8 cellular contexts compared by ENCODE assay signal in genomic region chr2:118122768-118123335, GRCh38. TPM values are rescaled to one million over a fixed set of nuclear protein-coding genes. Genes with fewer than 3 reads are reported as not detected.
DNase-seq lines count a peak whose midpoint lies in the region; ATAC-seq and TF ChIP-seq lines count a peak whose summit lies in the region.

No MANE protein-coding gene starts in this region.

- ATAC-seq in GM18909 (IDR thresholded peaks at IDR 0.05; ENCODE audit: poor library complexity, unreplicated experiment) (peak; percentile 94), HG02852 (IDR thresholded peaks at IDR 0.05; ENCODE audit: unreplicated experiment) (peak; percentile 91)

- H3K4me2 ChIP-seq in PC-9, result peak overlapping the region; percentile 66

- CTCF ChIA-PET in PC-9 (lab: Charles Lee), result interaction anchor here (0.6 to 1.2 kb wide), 3 partner anchors 44 to 76 kb away, joined by 3 to 4 read pairs (median 4); no protein-coding TSS in a partner anchor

- POLR2A ChIA-PET in PC-9 (lab: Charles Lee; ENCODE audit: unreplicated experiment), result interaction anchor here (0.6 to 1.2 kb wide), 4 partner anchors 34 to 64 kb away, joined by 3 to 21 read pairs (median 6); partner anchors contain the start of gene INSIG2

- no peak overlapping the region for H2AFZ ChIP-seq in PC-9

- 0 out of 2 replicates have a peak, but pooled peaks cover 8% of the 10 kb centered on the region for H3K36me3 ChIP-seq in PC-9 (ENCODE audit: low read depth)

- intact Hi-C loops in PC-9 (cut with micrococcal nuclease; ENCODE audit: unreplicated experiment), result loop anchor here (1.0 kb wide), 6 partner anchors 10 to 77 kb away; partner anchors contain the start of gene INSIG2
- intact Hi-C loops in posterior vena cava (cut with DNase I), result loop anchor here in 1 of 2 donors (10.0 kb wide), 1 partner anchor 62 kb away; no protein-coding TSS in a partner anchor

- TF ChIP-seq CTCF in PC-9 (conservative IDR thresholded peaks at IDR 0.05), result no peak; the same call in 1 of the 2 replicates

- peak overlapping the region; percentile 99 for H3K27ac ChIP-seq in PC-9

- H3F3A ChIP-seq in PC-9 (ENCODE audit: insufficient read depth, low read depth), result peaks cover 44% of the 10 kb centered on the region

- H3K4me1 ChIP-seq in PC-9 (replicated peaks; ENCODE audit: insufficient read depth), result peaks cover 63% of the 10 kb centered on the region

- H3K4me3 ChIP-seq in PC-9, result peak overlapping the region; percentile 12; the same call in 1 of the 2 replicates

- no peaks in the 10 kb centered on the region for H3K79me2 ChIP-seq in PC-9 (ENCODE audit: low read depth)

- peaks cover 4% of the 10 kb centered on the region; the same call in 1 of the 2 replicates for H3K9me3 ChIP-seq in PC-9 (ENCODE audit: insufficient read depth, low read depth)

- H3K27me3 ChIP-seq in PC-9 (ENCODE audit: insufficient read depth, low read depth), result no peaks in the 10 kb centered on the region

- BruUV-seq in PC-9 (replicated peaks; lab: Mats Ljungman, UMichigan), result TSS peak; percentile 98

- DNase-seq in PC-9 (peak; percentile 26 to 74), renal cortical epithelial cell (ENCODE audit: low read depth) (peak; percentile 85), NCI-H526 treated with DMSO at 0.1 percent for 48 hours (lab: John Stamatoyannopoulos, UW) (no peak), posterior vena cava (ENCODE audit: low spot score) (no peak), T-helper 1 cell (no peak)
- no peak for DNase-seq in activated CD8-positive, alpha-beta memory T cell treated with anti-CD3 and anti-CD28 coated beads, Interleukin-2, amount 50 U/mL, for 48 hours

- 0 out of 2 replicates have a peak, but pooled peaks cover 3% of the 10 kb centered on the region for H3K9me2 ChIP-seq in PC-9 (ENCODE audit: insufficient read depth)

- no peaks in the 10 kb centered on the region for H4K20me1 ChIP-seq in PC-9 (ENCODE audit: insufficient read depth)

RNA-seq across cellular contexts. Expression of gene INSIG2, which starts 34.6 kb away (rescaled TPM):
- total RNA-seq in PC-9 (2021), result 33.6 and 54.8 TPM in 2 replicates
- 20.0 and 35.3 TPM in 2 replicates for total RNA-seq in renal cortical epithelial cell
- total RNA-seq in posterior vena cava, result 10 to 100 TPM; 22.2 to 29.4 TPM

Comparison
In these comparisons a context has a peak if more than half of its experiments do, and no peak if none do; other contexts are left out.
1. DNase-seq: peak in PC-9 (2 of 2) and renal cortical epithelial cell (single experiment); none in activated CD8-positive, alpha-beta memory T cell treated with anti-CD3 and anti-CD28 coated beads, Interleukin-2, amount 50 U/mL, for 48 hours (single experiment), NCI-H526 treated with DMSO at 0.1 percent for 48 hours (single experiment), posterior vena cava (single experiment) and T-helper 1 cell (0 of 5).